ENCODE assay signal across 15 cellular contexts in the genomic region with DNA sequence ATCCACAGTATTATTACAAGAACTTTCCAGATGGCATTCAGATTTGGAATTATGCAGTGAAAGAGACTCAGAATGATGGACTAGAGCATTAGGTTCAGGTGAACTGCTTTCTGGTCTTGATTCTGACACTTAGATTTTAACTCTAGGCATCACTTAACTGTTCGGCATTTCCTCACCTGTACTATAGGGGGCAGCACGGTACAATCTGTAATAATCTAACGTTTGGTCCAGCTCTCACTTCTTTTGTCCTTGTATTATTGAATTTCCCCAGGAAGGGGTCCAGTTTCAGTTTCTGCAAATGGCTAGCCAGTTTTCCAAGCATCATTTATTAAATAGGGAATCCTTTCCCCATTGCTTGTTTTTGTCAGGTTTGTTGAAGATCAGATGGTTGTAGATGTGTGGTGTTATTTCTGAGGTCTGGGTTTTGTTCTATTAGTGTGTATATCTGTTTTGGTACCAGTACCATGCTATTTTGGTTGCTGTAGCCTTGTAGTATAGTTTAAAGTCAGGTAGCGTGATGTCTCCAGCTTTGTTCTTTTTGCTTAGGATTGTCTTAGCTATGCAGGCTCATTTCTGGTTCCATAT. TPM values are rescaled to one million over a fixed set of nuclear protein-coding genes. Genes with fewer than 3 reads are reported as not detected.
DNase-seq lines count a peak whose midpoint lies in the region; ATAC-seq and TF ChIP-seq lines count a peak whose summit lies in the region.
"Not testable (repeated sequence)": the region's sequence is repeated elsewhere in the genome, so short reads cannot be mapped to it uniquely, and the experiment has no call there.
"Had no signal": no experiment of that assay in that cellular context is flagged by ENCODE, and none has a peak within 500 bp of the region (broad histone marks: within the 10 kb centered on the region; RNA-seq: fewer than 3 reads in every experiment).

No MANE protein-coding gene starts in this region.

- not testable (repeated sequence) for H2AFZ ChIP-seq in PC-3 (ENCODE audit: low read length)

- H3K4me3 Mint-ChIP-seq in activated CD4-positive, alpha-beta memory T cell treated with anti-CD3 and anti-CD28 coated beads for 36 hours, result not testable (repeated sequence)

- DNase-seq in GM12864 (ENCODE audit: low read depth); lower lobe of right lung: not testable (repeated sequence)
- peak; percentile 6 for DNase-seq in Jurkat, Clone E6-1 (ENCODE audit: low read depth, low spot score)
- DNase-seq in NCI-H2081 treated with DMSO at 0.1 percent for 48 hours (lab: John Stamatoyannopoulos, UW) (peak; percentile 2), PC-3 (peak; percentile 68), epithelial cell of esophagus (ENCODE audit: low read depth) (peak; percentile 33)
- DNase-seq in activated CD4-positive, alpha-beta memory T cell treated with anti-CD3 and anti-CD28 coated beads for 36 hours, result peak; percentile 13

- H3K27me3 ChIP-seq in PC-3 (ENCODE audit: low read length); lower lobe of right lung (ENCODE audit: low read depth): not testable (repeated sequence)

- not testable (repeated sequence) for H3K36me3 ChIP-seq in PC-3 (ENCODE audit: low read depth, low read length); lower lobe of right lung

- intact Hi-C loops in PC-3 (cut with micrococcal nuclease), result loop anchor here (1.0 to 10.0 kb wide), 3 partner anchors 161 to 228 kb away; partner anchors contain the start of gene KRTAP23-1
- intact Hi-C loops in activated CD4-positive, alpha-beta memory T cell treated with anti-CD3 and anti-CD28 coated beads for 36 hours (cut with micrococcal nuclease), result loop anchor here (1.0 kb wide), 2 partner anchors 229 to 581 kb away; no protein-coding TSS in a partner anchor
- intact Hi-C loops in lower lobe of right lung (cut with DNase I), result not testable (repeated sequence)

- H3K36me3 Mint-ChIP-seq in activated CD4-positive, alpha-beta memory T cell treated with anti-CD3 and anti-CD28 coated beads for 36 hours, result not testable (repeated sequence)

- not testable (repeated sequence) for H3K4me3 ChIP-seq in GM12864 (ENCODE audit: low read depth, low read length); Jurkat, Clone E6-1 (ENCODE audit: low read length); PC-3 (ENCODE audit: low read length); epithelial cell of esophagus (ENCODE audit: low read length); lower lobe of right lung

- H4K20me1 ChIP-seq in PC-3 (ENCODE audit: low read length), result not testable (repeated sequence)

- not testable (repeated sequence) for H3K27ac ChIP-seq in 22Rv1; PC-3 (ENCODE audit: low read length); lower lobe of right lung

- H3K9me2 ChIP-seq in PC-3 (replicated peaks; ENCODE audit: low read length), result not testable (repeated sequence)

- ATAC-seq in PC-3, result not testable (repeated sequence)
- ATAC-seq in lower lobe of right lung, result peak in 1 of 2 donors; percentile 34

- H3K9me3 ChIP-seq in PC-3 (ENCODE audit: low read length); lower lobe of right lung: not testable (repeated sequence)

- CTCF ChIA-PET in PC-3 (lab: Charles Lee), result not testable (repeated sequence)
- CTCF ChIA-PET in activated CD4-positive, alpha-beta memory T cell treated with anti-CD3 and anti-CD28 coated beads for 36 hours (lab: Charles Lee), result interaction anchor here (0.9 to 2.0 kb wide), 8 partner anchors 12 to 582 kb away, joined by 3 to 7 read pairs (median 3); partner anchors contain the start of gene KRTAP19-3

- not testable (repeated sequence) for H3K4me2 ChIP-seq in PC-3 (ENCODE audit: low read length)

- H3F3A ChIP-seq in PC-3 (ENCODE audit: low read length, unreplicated experiment), result not testable (repeated sequence)

- peak; percentile 83 for TF ChIP-seq CTCF in 22Rv1 (IDR thresholded peaks at IDR 0.05)
- TF ChIP-seq CTCF in GM12864 (IDR thresholded peaks at IDR 0.05; ENCODE audit: low read depth, low read length, missing control alignments), result peak; percentile 30
- TF ChIP-seq CTCF in PC-3 (conservative IDR thresholded peaks at IDR 0.05; ENCODE audit: low read depth, low read length), result peak; percentile 82
- TF ChIP-seq CTCF in epithelial cell of esophagus (IDR thresholded peaks at IDR 0.05; ENCODE audit: insufficient read depth, low read depth, low read length, missing control alignments), result peak; percentile 58
- peak; percentile 36 for TF ChIP-seq CTCF in lower lobe of right lung (IDR thresholded peaks at IDR 0.05)

- BruUV-seq in PC-3 (replicated peaks; lab: Mats Ljungman, UMichigan), result not testable (repeated sequence)

- H3K27me3 Mint-ChIP-seq in activated CD4-positive, alpha-beta memory T cell treated with anti-CD3 and anti-CD28 coated beads for 36 hours, result not testable (repeated sequence)

- not testable (repeated sequence) for H3K4me1 Mint-ChIP-seq in activated CD4-positive, alpha-beta memory T cell treated with anti-CD3 and anti-CD28 coated beads for 36 hours (ENCODE audit: low read depth)

- not testable (repeated sequence) for H3K79me2 ChIP-seq in PC-3 (ENCODE audit: low read length)

- H3K9ac ChIP-seq in PC-3 (ENCODE audit: low read length), result not testable (repeated sequence)

- not testable (repeated sequence) for H3K27ac Mint-ChIP-seq in activated CD4-positive, alpha-beta memory T cell treated with anti-CD3 and anti-CD28 coated beads for 36 hours

- H3K4me1 ChIP-seq in PC-3 (ENCODE audit: insufficient read depth, low read length); lower lobe of right lung: not testable (repeated sequence)

- POLR2A ChIA-PET in PC-3 (lab: Charles Lee; ENCODE audit: unreplicated experiment), result interaction anchor here (0.6 kb wide), 1 partner anchor 183 kb away, joined by 4 read pairs; no protein-coding TSS in a partner anchor
- POLR2A ChIA-PET in activated CD4-positive, alpha-beta memory T cell treated with anti-CD3 and anti-CD28 coated beads for 36 hours (lab: Charles Lee), result not testable (repeated sequence)

- not testable (repeated sequence) for H3K9me3 Mint-ChIP-seq in activated CD4-positive, alpha-beta memory T cell treated with anti-CD3 and anti-CD28 coated beads for 36 hours

RNA-seq across cellular contexts. Expression of gene KRTAP19-5, which starts 3.8 kb away (rescaled TPM):
- polyA plus RNA-seq in Jurkat, Clone E6-1 (2012; ENCODE audit: insufficient read depth, insufficient read length), result not detected
- total RNA-seq in PC-3 (2014; rRNA removed) (not detected in 2 replicates), lower lobe of right lung (not detected)
- total RNA-seq in activated CD4-positive, alpha-beta memory T cell treated with anti-CD3 and anti-CD28 coated beads for 36 hours, result not detected
- total RNA-seq: left colon, mucosa of descending colon, RPMI7951, spleen, urinary bladder had no signal
- polyA plus RNA-seq: adipose tissue, BJ, spleen, urinary bladder had no signal

RNA-seq across cellular contexts. Expression of gene KRTAP19-4, which starts 8.7 kb away (rescaled TPM):
- not detected for polyA plus RNA-seq in Jurkat, Clone E6-1 (2012; ENCODE audit: insufficient read depth, insufficient read length)
- total RNA-seq in PC-3 (2014; rRNA removed), result not detected in 2 replicates
- not detected for total RNA-seq in activated CD4-positive, alpha-beta memory T cell treated with anti-CD3 and anti-CD28 coated beads for 36 hours
- total RNA-seq in lower lobe of right lung, result not detected
- total RNA-seq: left colon, mucosa of descending colon, RPMI7951, spleen, urinary bladder had no signal
- polyA plus RNA-seq: adipose tissue, BJ, spleen, urinary bladder had no signal

RNA-seq across cellular contexts. Expression of gene KRTAP19-3, which starts 13.9 kb away (rescaled TPM):
- not detected for polyA plus RNA-seq in Jurkat, Clone E6-1 (2012; ENCODE audit: insufficient read depth, insufficient read length)
- not detected in 2 replicates for total RNA-seq in PC-3 (2014; rRNA removed)
- total RNA-seq in activated CD4-positive, alpha-beta memory T cell treated with anti-CD3 and anti-CD28 coated beads for 36 hours, result not detected
- not detected for total RNA-seq in lower lobe of right lung
- total RNA-seq: left colon, mucosa of descending colon, RPMI7951, spleen, urinary bladder had no signal
- polyA plus RNA-seq: adipose tissue, BJ, spleen, urinary bladder had no signal

RNA-seq across cellular contexts. Expression of gene KRTAP19-2, which starts 18.5 kb away (rescaled TPM):
- not detected for polyA plus RNA-seq in Jurkat, Clone E6-1 (2012; ENCODE audit: insufficient read depth, insufficient read length)
- total RNA-seq in PC-3 (2014; rRNA removed) (not detected in 2 replicates), lower lobe of right lung (not detected)
- not detected for total RNA-seq in activated CD4-positive, alpha-beta memory T cell treated with anti-CD3 and anti-CD28 coated beads for 36 hours
- total RNA-seq: left colon, mucosa of descending colon, RPMI7951, spleen, urinary bladder had no signal
- polyA plus RNA-seq: adipose tissue, BJ, spleen, urinary bladder had no signal

RNA-seq across cellular contexts. Expression of gene KRTAP19-1, which starts 25.5 kb away (rescaled TPM):
- not detected for polyA plus RNA-seq in Jurkat, Clone E6-1 (2012; ENCODE audit: insufficient read depth, insufficient read length)
- total RNA-seq in PC-3 (2014; rRNA removed), result not detected in 2 replicates
- not detected for total RNA-seq in activated CD4-positive, alpha-beta memory T cell treated with anti-CD3 and anti-CD28 coated beads for 36 hours
- not detected for total RNA-seq in lower lobe of right lung
- total RNA-seq: left colon, mucosa of descending colon, RPMI7951, spleen, urinary bladder had no signal
- polyA plus RNA-seq: adipose tissue, BJ, spleen, urinary bladder had no signal

Comparison
In these comparisons a context has a peak if more than half of its experiments do, and no peak if none do; other contexts are left out.
1. CTCF ChIP-seq: peak in every context shown above with its lines; median percentile 83 in 22Rv1; 82 in PC-3; 58 in epithelial cell of esophagus; 36 in lower lobe of right lung; 30 in GM12864.